ENCODE assay signal across 9 cellular contexts in genomic region chr5:40437452-40437861, GRCh38.
DNase-seq lines count a peak whose midpoint lies in the region; ATAC-seq and TF ChIP-seq lines count a peak whose summit lies in the region.
"Had no signal": no experiment of that assay in that cellular context is flagged by ENCODE, and none has a peak within 500 bp of the region (broad histone marks: within the 10 kb centered on the region; RNA-seq: fewer than 3 reads in every experiment).

No MANE protein-coding gene starts in this region.

- no peak overlapping the region for H3K4me3 Mint-ChIP-seq in CD4-positive, alpha-beta T cell
- H3K4me3 Mint-ChIP-seq in activated naive CD8-positive, alpha-beta T cell treated with anti-CD3 and anti-CD28 coated beads for 36 hours: no peak overlapping the region
- no peak overlapping the region for H3K4me3 Mint-ChIP-seq in chondrocyte (ENCODE audit: unreplicated experiment)

- peaks cover 68% of the 10 kb centered on the region for H3K4me1 Mint-ChIP-seq in CD4-positive, alpha-beta T cell (ENCODE audit: low read depth)
- peaks cover 74% of the 10 kb centered on the region for H3K4me1 Mint-ChIP-seq in activated naive CD8-positive, alpha-beta T cell treated with anti-CD3 and anti-CD28 coated beads for 36 hours
- peaks cover 15% of the 10 kb centered on the region for H3K4me1 Mint-ChIP-seq in chondrocyte (ENCODE audit: low read depth)

- CTCF ChIA-PET in CD4-positive, alpha-beta T cell (lab: Charles Lee): interaction anchor here (1.2 to 2.0 kb wide), 3 partner anchors 26 to 251 kb away, joined by 3 to 13 read pairs (median 6); no protein-coding TSS in a partner anchor

- peak overlapping the region; percentile 48 for H3K27ac ChIP-seq in CD4-positive, alpha-beta T cell (ENCODE audit: low read depth, low read length)

- no peak for TF ChIP-seq CTCF in CD4-positive, alpha-beta T cell (IDR thresholded peaks at IDR 0.05)
- TF ChIP-seq CTCF in chondrocyte (IDR thresholded peaks at IDR 0.05): no peak

- H3K27me3 Mint-ChIP-seq in CD4-positive, alpha-beta T cell: no peaks in the 10 kb centered on the region
- no peaks in the 10 kb centered on the region for H3K27me3 Mint-ChIP-seq in activated naive CD8-positive, alpha-beta T cell treated with anti-CD3 and anti-CD28 coated beads for 36 hours
- H3K27me3 Mint-ChIP-seq in chondrocyte (ENCODE audit: low read depth): no peaks in the 10 kb centered on the region

- no peak for ATAC-seq in CD4-positive, alpha-beta T cell (ENCODE audit: poor library complexity)
- peak; percentile 62 for ATAC-seq in GM19463 (IDR thresholded peaks at IDR 0.05; ENCODE audit: unreplicated experiment)

- H3K27me3 ChIP-seq in CD4-positive, alpha-beta T cell (ENCODE audit: control insufficient read depth, insufficient read depth, low read length): no peaks in the 10 kb centered on the region
- H3K27me3 ChIP-seq: heart right ventricle had no signal

- no peaks in the 10 kb centered on the region for H3K9me3 Mint-ChIP-seq in CD4-positive, alpha-beta T cell
- peaks cover 16% of the 10 kb centered on the region for H3K9me3 Mint-ChIP-seq in activated naive CD8-positive, alpha-beta T cell treated with anti-CD3 and anti-CD28 coated beads for 36 hours
- H3K9me3 Mint-ChIP-seq in chondrocyte (ENCODE audit: low read depth): no peaks in the 10 kb centered on the region

- H3K36me3 Mint-ChIP-seq in CD4-positive, alpha-beta T cell (ENCODE audit: low read depth): no peaks in the 10 kb centered on the region
- peaks cover 31% of the 10 kb centered on the region for H3K36me3 Mint-ChIP-seq in activated naive CD8-positive, alpha-beta T cell treated with anti-CD3 and anti-CD28 coated beads for 36 hours
- no peaks in the 10 kb centered on the region for H3K36me3 Mint-ChIP-seq in chondrocyte (ENCODE audit: low read depth)

- POLR2A ChIA-PET in CD4-positive, alpha-beta T cell (lab: Charles Lee): interaction anchor here (0.5 to 4.3 kb wide), 11 partner anchors 9 to 398 kb away, joined by 3 to 43 read pairs (median 4); partner anchors contain the start of genes PTGER4 and RPL37

- H3K27ac Mint-ChIP-seq in CD4-positive, alpha-beta T cell: peak overlapping the region; percentile 79
- H3K27ac Mint-ChIP-seq in activated naive CD8-positive, alpha-beta T cell treated with anti-CD3 and anti-CD28 coated beads for 36 hours: peak overlapping the region; percentile 92
- H3K27ac Mint-ChIP-seq in chondrocyte (ENCODE audit: unreplicated experiment): no peak overlapping the region

- intact Hi-C loops in CD4-positive, alpha-beta T cell (cut with DNase I, micrococcal nuclease): loop anchor here in 1 of 2 experiments (5.0 kb wide), 3 partner anchors 70 to 490 kb away; no protein-coding TSS in a partner anchor

- no peaks in the 10 kb centered on the region for H3K9me3 ChIP-seq in CD4-positive, alpha-beta T cell (ENCODE audit: control insufficient read depth, low read length)
- H3K9me3 ChIP-seq: heart right ventricle had no signal

- DNase-seq in CD4-positive, alpha-beta T cell: peak in 1 of 10 experiments; percentile 5
- DNase-seq in HPDE6-E6E7 (ENCODE audit: extremely low spot score) (peak; percentile 93), renal cortical epithelial cell (ENCODE audit: low read depth) (peak; percentile 65), chondrocyte (ENCODE audit: low spot score) (no peak), NCI-H526 treated with DMSO at 0.1 percent for 48 hours (lab: John Stamatoyannopoulos, UW) (no peak)
- peak; percentile 49 for DNase-seq in activated naive CD8-positive, alpha-beta T cell treated with anti-CD3 and anti-CD28 coated beads for 36 hours
- no peak for DNase-seq in effector CD4-positive, alpha-beta T cell
- DNase-seq: heart right ventricle had no signal

Comparison
In these comparisons a context has a peak if more than half of its experiments do, and no peak if none do; other contexts are left out.
1. DNase-seq: peak in HPDE6-E6E7 (single experiment), activated naive CD8-positive, alpha-beta T cell treated with anti-CD3 and anti-CD28 coated beads for 36 hours (single experiment) and renal cortical epithelial cell (single experiment); none in chondrocyte (single experiment), NCI-H526 treated with DMSO at 0.1 percent for 48 hours (single experiment) and effector CD4-positive, alpha-beta T cell (single experiment).